Comparison of ENCODE assay signal across 17 cellular contexts in the genomic region with DNA sequence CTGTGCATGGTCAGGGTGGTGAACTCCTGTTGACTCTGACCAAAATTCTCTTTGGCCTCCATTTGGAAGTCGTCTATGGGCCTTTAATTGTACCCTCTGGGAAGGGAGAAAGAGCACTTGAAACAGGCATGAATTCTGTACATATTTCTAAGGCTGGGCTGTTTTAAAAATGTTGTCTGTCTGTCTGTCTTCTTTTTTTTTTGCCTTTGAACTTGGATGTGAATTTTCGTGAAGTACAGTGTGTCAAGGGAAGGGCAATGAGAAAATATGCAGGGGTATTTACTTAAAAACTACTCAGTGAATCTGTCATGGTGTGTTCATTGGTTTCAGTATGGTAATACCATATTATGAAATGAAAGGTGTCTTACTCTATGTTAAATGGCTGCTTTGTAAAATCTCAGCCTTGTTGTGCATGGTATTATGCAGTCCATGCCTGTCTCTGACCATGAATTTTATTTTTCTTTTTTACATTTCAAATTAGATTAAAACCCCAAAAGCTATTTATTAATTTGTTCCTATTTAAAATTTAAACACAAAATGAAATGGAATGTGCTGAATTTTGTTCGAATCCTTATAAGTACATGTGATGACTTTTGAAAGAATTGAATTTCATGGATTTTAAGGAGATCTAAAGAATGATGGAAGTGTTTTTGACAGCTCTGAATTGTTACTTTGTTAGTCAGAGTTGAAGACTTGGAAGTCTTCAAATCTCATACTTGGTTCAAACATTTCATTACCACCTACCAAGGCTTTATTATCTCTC. TPM values are rescaled to one million over a fixed set of nuclear protein-coding genes. Genes with fewer than 3 reads are reported as not detected.
"Had no signal": no experiment of that assay in that cellular context is flagged by ENCODE, and none has a peak within 500 bp of the region (broad histone marks: within the 10 kb centered on the region; RNA-seq: fewer than 3 reads in every experiment).

No MANE protein-coding gene starts in this region.

- H3K27ac Mint-ChIP-seq: activated naive CD8-positive, alpha-beta T cell treated with anti-CD3 and anti-CD28 coated beads, Interleukin-2, amount 50 U/mL, for 24 hours; activated T-helper 17 cell treated with anti-CD3 and anti-CD28 coated beads, Interleukin-2, amount 50 U/mL, for 72 hours; memory B cell; natural killer cell; stimulated activated naive CD8-positive, alpha-beta T cell treated with anti-CD3 and anti-CD28 coated beads, Interleukin-15, Interleukin-2, amounts not matched to agents 100 ng/mL and 50 ng/mL, for 24 hours had no signal

- H3K27me3 ChIP-seq: colonic mucosa, suprapubic skin had no signal

- H3K36me3 ChIP-seq: colonic mucosa, suprapubic skin had no signal

- DNase-seq: activated CD4-positive, alpha-beta T cell treated with anti-CD3 and anti-CD28 coated beads for 1 hour; activated CD4-positive, alpha-beta T cell treated with anti-CD3 and anti-CD28 coated beads, Interleukin-2, amount 50 U/mL, for 4 hours; activated naive CD4-positive, alpha-beta T cell treated with Interleukin-2 at 50 U/mL for 16 hours; activated naive CD8-positive, alpha-beta T cell treated with anti-CD3 and anti-CD28 coated beads, Interleukin-2, amount 50 U/mL, for 24 hours; activated T-cell treated with anti-CD3 and anti-CD28 coated beads for 4 hours; colonic mucosa; effector CD4-positive, alpha-beta T cell; natural killer cell; nucleus accumbens; small intestine; T-helper 1 cell; T1000 had no signal

- H3K9me3 Mint-ChIP-seq: activated naive CD8-positive, alpha-beta T cell treated with anti-CD3 and anti-CD28 coated beads, Interleukin-2, amount 50 U/mL, for 24 hours; activated T-helper 17 cell treated with anti-CD3 and anti-CD28 coated beads, Interleukin-2, amount 50 U/mL, for 72 hours; memory B cell; natural killer cell; stimulated activated naive CD8-positive, alpha-beta T cell treated with anti-CD3 and anti-CD28 coated beads, Interleukin-15, Interleukin-2, amounts not matched to agents 100 ng/mL and 50 ng/mL, for 24 hours had no signal

- H3K4me3 ChIP-seq: colonic mucosa, SK-N-MC, suprapubic skin had no signal

- H3K36me3 Mint-ChIP-seq: memory B cell, natural killer cell had no signal

- ATAC-seq: activated naive CD8-positive, alpha-beta T cell treated with anti-CD3 and anti-CD28 coated beads, Interleukin-2, amount 50 U/mL, for 24 hours; activated T-helper 17 cell treated with anti-CD3 and anti-CD28 coated beads, Interleukin-2, amount 50 U/mL, for 72 hours; natural killer cell had no signal

- H3K27ac ChIP-seq: colonic mucosa, SK-N-MC, suprapubic skin had no signal

- H3K9me3 ChIP-seq: colonic mucosa, suprapubic skin had no signal

- H3K4me1 ChIP-seq: colonic mucosa had no signal

- H3K4me1 Mint-ChIP-seq: activated naive CD8-positive, alpha-beta T cell treated with anti-CD3 and anti-CD28 coated beads, Interleukin-2, amount 50 U/mL, for 24 hours; activated T-helper 17 cell treated with anti-CD3 and anti-CD28 coated beads, Interleukin-2, amount 50 U/mL, for 72 hours; memory B cell; natural killer cell had no signal

- H3K27me3 Mint-ChIP-seq: activated naive CD8-positive, alpha-beta T cell treated with anti-CD3 and anti-CD28 coated beads, Interleukin-2, amount 50 U/mL, for 24 hours had no signal

- H3K4me3 Mint-ChIP-seq: activated naive CD8-positive, alpha-beta T cell treated with anti-CD3 and anti-CD28 coated beads, Interleukin-2, amount 50 U/mL, for 24 hours; activated T-helper 17 cell treated with anti-CD3 and anti-CD28 coated beads, Interleukin-2, amount 50 U/mL, for 72 hours; memory B cell; natural killer cell; stimulated activated naive CD8-positive, alpha-beta T cell treated with anti-CD3 and anti-CD28 coated beads, Interleukin-15, Interleukin-2, amounts not matched to agents 100 ng/mL and 50 ng/mL, for 24 hours had no signal

RNA-seq across cellular contexts. Expression of a gene that starts 51.1 kb away (rescaled TPM):
- total RNA-seq: activated T-helper 17 cell treated with anti-CD3 and anti-CD28 coated beads, Interleukin-2, amount 50 U/mL, for 72 hours; natural killer cell had no signal
